32 cellular contexts compared by ENCODE assay signal in the genomic region with DNA sequence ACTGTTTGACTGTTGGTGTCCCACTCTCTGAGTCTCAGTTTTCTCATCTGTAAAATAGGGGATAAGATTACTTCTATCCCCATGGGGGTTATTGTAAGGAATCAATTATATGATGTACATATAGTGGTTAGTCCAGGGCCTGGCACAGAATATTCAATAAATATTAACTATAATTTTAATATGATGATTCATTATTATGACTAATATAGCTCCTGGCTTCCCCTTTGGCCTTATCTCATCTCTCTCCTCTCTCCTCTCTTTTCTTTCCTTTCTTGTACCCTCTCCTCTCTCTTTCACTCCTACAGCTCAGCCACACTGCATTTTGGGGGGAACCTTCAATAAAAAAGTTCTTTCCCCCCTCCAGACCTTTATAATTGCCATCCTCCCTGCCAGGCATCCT. TPM values are rescaled to one million over a fixed set of nuclear protein-coding genes. Genes with fewer than 3 reads are reported as not detected.
"Had no signal": no experiment of that assay in that cellular context is flagged by ENCODE, and none has a peak within 500 bp of the region (broad histone marks: within the 10 kb centered on the region; RNA-seq: fewer than 3 reads in every experiment).

No MANE protein-coding gene starts in this region.

- H3K4me1 ChIP-seq: heart right ventricle, lower lobe of right lung, right lobe of liver, transverse colon, upper lobe of right lung, uterus had no signal

- H3K27ac ChIP-seq: dorsolateral prefrontal cortex, epithelial cell of prostate, heart right ventricle, lower lobe of right lung, ovary, right lobe of liver, skin epidermis, thoracic aorta, transverse colon, upper lobe of right lung, uterus had no signal

- H3K36me3 Mint-ChIP-seq: natural killer cell; stimulated activated naive B cell treated with anti-CD40 and anti-IgM and Interleukin-4, amounts not matched to agents 10 μg/mL and 1 μg/mL and 100 μg/mL, for 72 hours had no signal

- DNase-seq: cerebellar nuclear complex; cortex of kidney; dorsolateral prefrontal cortex; effector CD4-positive, alpha-beta T cell; foreskin fibroblast; glutamatergic neuron; heart right ventricle; hippocampal formation; islet precursor cell; kidney glomerular epithelial cell; left ventricle myocardium superior; lower lobe of right lung; natural killer cell; occipital lobe; ovary; posterior cingulate gyrus; retina; right lobe of liver; stimulated activated CD4-positive, alpha-beta T cell treated with anti-CD3 and anti-CD28 coated beads, Interleukin-15, amount 100 ng/mL, for 24 hours; stimulated activated CD4-positive, alpha-beta T cell treated with anti-CD3 and anti-CD28 coated beads, Interleukin-2, amount 100 ng/mL, for 48 hours; stimulated activated naive B cell treated with anti-CD40 and anti-IgM and Interleukin-4, amounts not matched to agents 10 μg/mL and 1 μg/mL and 100 μg/mL, for 72 hours; transverse colon; upper lobe of right lung; uterus had no signal

- H3K36me3 ChIP-seq: heart right ventricle, lower lobe of right lung, ovary, right lobe of liver, thoracic aorta, transverse colon, upper lobe of right lung, uterus had no signal

- H3K27me3 ChIP-seq: heart right ventricle, ovary, right lobe of liver, transverse colon, upper lobe of right lung, uterus had no signal

- H3K4me3 ChIP-seq: dorsolateral prefrontal cortex, heart right ventricle, lower lobe of right lung, ovary, right lobe of liver, skin epidermis, thoracic aorta, transverse colon, upper lobe of right lung, uterus had no signal

- H3K9me3 Mint-ChIP-seq: natural killer cell had no signal

- H3K27ac Mint-ChIP-seq: memory B cell; natural killer cell; stimulated activated naive B cell treated with anti-CD40 and anti-IgM and Interleukin-4, amounts not matched to agents 10 μg/mL and 1 μg/mL and 100 μg/mL, for 72 hours; stimulated activated naive CD8-positive, alpha-beta T cell treated with anti-CD3 and anti-CD28 coated beads, Interleukin-15, Interleukin-2, amounts not matched to agents 100 ng/mL and 50 ng/mL, for 24 hours had no signal

- H3K4me3 Mint-ChIP-seq: memory B cell; natural killer cell; stimulated activated naive B cell treated with anti-CD40 and anti-IgM and Interleukin-4, amounts not matched to agents 10 μg/mL and 1 μg/mL and 100 μg/mL, for 72 hours; stimulated activated naive CD8-positive, alpha-beta T cell treated with anti-CD3 and anti-CD28 coated beads, Interleukin-15, Interleukin-2, amounts not matched to agents 100 ng/mL and 50 ng/mL, for 24 hours had no signal

- H3K4me1 Mint-ChIP-seq: memory B cell; natural killer cell; stimulated activated naive B cell treated with anti-CD40 and anti-IgM and Interleukin-4, amounts not matched to agents 10 μg/mL and 1 μg/mL and 100 μg/mL, for 72 hours had no signal

- H3K9me3 ChIP-seq: lower lobe of right lung, ovary, right lobe of liver, thoracic aorta, transverse colon, upper lobe of right lung, uterus had no signal

- ATAC-seq: esophagus mucosa; heart right ventricle; left ventricle myocardium superior; lower lobe of right lung; natural killer cell; stimulated activated naive B cell treated with anti-CD40 and anti-IgM and Interleukin-4, amounts not matched to agents 10 μg/mL and 1 μg/mL and 100 μg/mL, for 72 hours; upper lobe of right lung had no signal

RNA-seq across cellular contexts. Expression of a gene that starts 21.1 kb away (rescaled TPM):
- total RNA-seq: esophagus mucosa, mononuclear cell, natural killer cell, occipital lobe had no signal
- polyA plus RNA-seq: neural cell had no signal
